10 cellular contexts compared by ENCODE assay signal in genomic region chr3:147958754-147959153, GRCh38.
"Had no signal": no experiment of that assay in that cellular context is flagged by ENCODE, and none has a peak within 500 bp of the region (broad histone marks: within the 10 kb centered on the region; RNA-seq: fewer than 3 reads in every experiment).

No MANE protein-coding gene starts in this region.

- H3K9ac ChIP-seq: GM23248 had no signal

- H2AFZ ChIP-seq: GM23248 had no signal

- DNase-seq: GM23248, H9, HCEC 1CT, IMR-90, KG1 had no signal

- H3K27ac ChIP-seq: GM23248, HL-60 had no signal

- FAIRE-seq: H1, H54, HepG2, K562 had no signal

- H3K4me3 ChIP-seq: GM23248, K562 had no signal
